In genomic region chr20:50552979-50553378, GRCh38 we compare ENCODE assay signal across 38 cellular contexts.
"Had no signal": no experiment of that assay in that cellular context is flagged by ENCODE, and none has a peak within 500 bp of the region (broad histone marks: within the 10 kb centered on the region; RNA-seq: fewer than 3 reads in every experiment).

No MANE protein-coding gene starts in this region.

- H3K4me3 Mint-ChIP-seq: activated naive CD4-positive, alpha-beta T cell treated with anti-CD3 and anti-CD28 coated beads for 36 hours; activated naive CD4-positive, alpha-beta T cell treated with anti-CD3 and anti-CD28 coated beads, Interleukin-2, amount 10 ng/mL, durations not matched to agents 7 days and 5 days; activated naive CD4-positive, alpha-beta T cell treated with anti-CD3 and anti-CD28 coated beads, Interleukin-2, amount 50 U/mL, for 24 hours; activated naive CD8-positive, alpha-beta T cell; activated naive CD8-positive, alpha-beta T cell treated with anti-CD3 and anti-CD28 coated beads for 36 hours; activated naive CD8-positive, alpha-beta T cell treated with anti-CD3 and anti-CD28 coated beads, Interleukin-2, amount 10 ng/mL, durations not matched to agents 7 days and 5 days; activated naive CD8-positive, alpha-beta T cell treated with anti-CD3 and anti-CD28 coated beads, Interleukin-2, amount 50 U/mL, for 24 hours; activated T-cell treated with anti-CD3 and anti-CD28 coated beads, Interleukin-2, amount 50 U/mL, for 24 hours; activated T-cell treated with anti-CD3 and anti-CD28 coated beads, Interleukin-2, amount 50 U/mL, for 4 hours; activated T-cell treated with anti-CD3 and anti-CD28 coated beads, Interleukin-2, amount 50 U/mL, for 72 hours; activated T-helper 1 cell treated with anti-CD3 and anti-CD28 coated beads, Interleukin-12 subunit alpha, Interleukin-12 subunit beta, Interleukin-2, Interleukin-4 antibody, amounts not matched to agents 30 ng/mL and 10 ng/mL and 1 ng/mL, durations not matched to agents 14 hours and 24 hours and 36 hours; activated T-helper 17 cell treated with anti-CD3 and anti-CD28 coated beads, Interleukin-2, amount 50 U/mL, for 72 hours; brain; central memory CD8-positive, alpha-beta T cell had no signal

- H3K27me3 Mint-ChIP-seq: activated naive CD4-positive, alpha-beta T cell treated with anti-CD3 and anti-CD28 coated beads, Interleukin-2, amount 10 ng/mL, durations not matched to agents 7 days and 5 days; activated naive CD4-positive, alpha-beta T cell treated with anti-CD3 and anti-CD28 coated beads, Interleukin-2, amount 50 U/mL, for 24 hours; activated naive CD8-positive, alpha-beta T cell; activated naive CD8-positive, alpha-beta T cell treated with anti-CD3 and anti-CD28 coated beads for 36 hours; activated naive CD8-positive, alpha-beta T cell treated with anti-CD3 and anti-CD28 coated beads, Interleukin-2, amount 10 ng/mL, durations not matched to agents 7 days and 5 days; activated naive CD8-positive, alpha-beta T cell treated with anti-CD3 and anti-CD28 coated beads, Interleukin-2, amount 50 U/mL, for 24 hours; activated T-cell treated with anti-CD3 and anti-CD28 coated beads, Interleukin-2, amount 50 U/mL, for 24 hours; activated T-helper 17 cell treated with anti-CD3 and anti-CD28 coated beads, Interleukin-2, amount 50 U/mL, for 72 hours; brain; central memory CD8-positive, alpha-beta T cell had no signal

- H3K9me3 Mint-ChIP-seq: activated naive CD4-positive, alpha-beta T cell treated with anti-CD3 and anti-CD28 coated beads for 36 hours; activated naive CD4-positive, alpha-beta T cell treated with anti-CD3 and anti-CD28 coated beads, Interleukin-2, amount 10 ng/mL, durations not matched to agents 7 days and 5 days; activated naive CD4-positive, alpha-beta T cell treated with anti-CD3 and anti-CD28 coated beads, Interleukin-2, amount 50 U/mL, for 24 hours; activated naive CD4-positive, alpha-beta T cell treated with anti-CD3 and anti-CD28 coated beads, Interleukin-2, amount 50 U/mL, for 72 hours; activated naive CD8-positive, alpha-beta T cell treated with anti-CD3 and anti-CD28 coated beads, Interleukin-2, amount 10 ng/mL, durations not matched to agents 7 days and 5 days; activated naive CD8-positive, alpha-beta T cell treated with anti-CD3 and anti-CD28 coated beads, Interleukin-2, amount 50 U/mL, for 24 hours; activated T-cell treated with anti-CD3 and anti-CD28 coated beads, Interleukin-2, amount 50 U/mL, for 24 hours; activated T-cell treated with anti-CD3 and anti-CD28 coated beads, Interleukin-2, amount 50 U/mL, for 4 hours; activated T-cell treated with anti-CD3 and anti-CD28 coated beads, Interleukin-2, amount 50 U/mL, for 72 hours; activated T-helper 1 cell treated with anti-CD3 and anti-CD28 coated beads, Interleukin-12 subunit alpha, Interleukin-12 subunit beta, Interleukin-2, Interleukin-4 antibody, amounts not matched to agents 30 ng/mL and 10 ng/mL and 1 ng/mL, durations not matched to agents 14 hours and 24 hours and 36 hours; activated T-helper 17 cell treated with anti-CD3 and anti-CD28 coated beads, Interleukin-2, amount 50 U/mL, for 72 hours; activated T-helper 2 cell treated with anti-CD3 and anti-CD28 coated beads, Interferon-gamma antibody, Interleukin-2, Interleukin-4, amounts not matched to agents 10 μg/mL and 5 μg/mL and 100 μg/mL, durations not matched to agents 14 hours and 24 hours and 36 hours; central memory CD8-positive, alpha-beta T cell had no signal

- ATAC-seq: activated naive CD4-positive, alpha-beta T cell treated with anti-CD3 and anti-CD28 coated beads, Interleukin-2, amount 50 U/mL, for 72 hours; activated naive CD8-positive, alpha-beta T cell treated with anti-CD3 and anti-CD28 coated beads, Interleukin-2, amount 50 U/mL, for 24 hours; activated T-cell treated with anti-CD3 and anti-CD28 coated beads, Interleukin-2, amount 50 U/mL, for 4 hours; activated T-cell treated with anti-CD3 and anti-CD28 coated beads, Interleukin-2, amount 50 U/mL, for 72 hours; activated T-helper 17 cell treated with anti-CD3 and anti-CD28 coated beads, Interleukin-2, amount 50 U/mL, for 72 hours; body of pancreas had no signal

- H3K27ac ChIP-seq: ascending aorta, body of pancreas, brain microvascular endothelial cell, breast epithelium, cardiac muscle cell had no signal

- H3K27ac Mint-ChIP-seq: activated naive CD4-positive, alpha-beta T cell treated with anti-CD3 and anti-CD28 coated beads for 36 hours; activated naive CD4-positive, alpha-beta T cell treated with anti-CD3 and anti-CD28 coated beads, Interleukin-2, amount 10 ng/mL, durations not matched to agents 7 days and 5 days; activated naive CD4-positive, alpha-beta T cell treated with anti-CD3 and anti-CD28 coated beads, Interleukin-2, amount 50 U/mL, for 24 hours; activated naive CD4-positive, alpha-beta T cell treated with anti-CD3 and anti-CD28 coated beads, Interleukin-2, amount 50 U/mL, for 72 hours; activated naive CD8-positive, alpha-beta T cell; activated naive CD8-positive, alpha-beta T cell treated with anti-CD3 and anti-CD28 coated beads for 36 hours; activated naive CD8-positive, alpha-beta T cell treated with anti-CD3 and anti-CD28 coated beads, Interleukin-2, amount 10 ng/mL, durations not matched to agents 7 days and 5 days; activated naive CD8-positive, alpha-beta T cell treated with anti-CD3 and anti-CD28 coated beads, Interleukin-2, amount 50 U/mL, for 24 hours; activated T-cell treated with anti-CD3 and anti-CD28 coated beads, Interleukin-2, amount 50 U/mL, for 24 hours; activated T-cell treated with anti-CD3 and anti-CD28 coated beads, Interleukin-2, amount 50 U/mL, for 72 hours; activated T-helper 1 cell treated with anti-CD3 and anti-CD28 coated beads, Interleukin-12 subunit alpha, Interleukin-12 subunit beta, Interleukin-2, Interleukin-4 antibody, amounts not matched to agents 30 ng/mL and 10 ng/mL and 1 ng/mL, durations not matched to agents 14 hours and 24 hours and 36 hours; activated T-helper 17 cell treated with anti-CD3 and anti-CD28 coated beads, Interleukin-2, amount 50 U/mL, for 72 hours; activated T-helper 2 cell treated with anti-CD3 and anti-CD28 coated beads, Interferon-gamma antibody, Interleukin-2, Interleukin-4, amounts not matched to agents 10 μg/mL and 5 μg/mL and 100 μg/mL, durations not matched to agents 14 hours and 24 hours and 36 hours; brain had no signal

- H3K4me1 ChIP-seq: breast epithelium had no signal

- H3K9me3 ChIP-seq: ascending aorta, body of pancreas, breast epithelium had no signal

- H3K36me3 ChIP-seq: breast epithelium, cardiac muscle cell had no signal

- DNase-seq: activated effector memory CD4-positive, alpha-beta T cell treated with anti-CD3 and anti-CD28 coated beads, Interleukin-2, amount 50 U/mL, for 16 hours; activated effector memory CD4-positive, alpha-beta T cell treated with Interleukin-2 at 50 U/mL for 16 hours; activated gamma-delta T cell; activated gamma-delta T cell treated with Interleukin-2 at 50 U/mL for 16 hours; activated naive CD4-positive, alpha-beta T cell; activated naive CD4-positive, alpha-beta T cell treated with anti-CD3 and anti-CD28 coated beads for 36 hours; activated naive CD4-positive, alpha-beta T cell treated with anti-CD3 and anti-CD28 coated beads, Interleukin-2, amount 10 ng/mL, durations not matched to agents 7 days and 5 days; activated naive CD4-positive, alpha-beta T cell treated with anti-CD3 and anti-CD28 coated beads, Interleukin-2, amount 50 U/mL, for 16 hours; activated naive CD4-positive, alpha-beta T cell treated with Interleukin-2 at 50 U/mL for 16 hours; activated naive CD8-positive, alpha-beta T cell treated with anti-CD3 and anti-CD28 coated beads for 36 hours; activated naive CD8-positive, alpha-beta T cell treated with anti-CD3 and anti-CD28 coated beads, Interleukin-2, amount 10 ng/mL, durations not matched to agents 7 days and 5 days; activated naive CD8-positive, alpha-beta T cell treated with anti-CD3 and anti-CD28 coated beads, Interleukin-2, amount 50 U/mL, for 24 hours; activated T-cell treated with anti-CD3 and anti-CD28 coated beads, Interleukin-2, amount 50 U/mL, for 1 hour; activated T-cell treated with anti-CD3 and anti-CD28 coated beads, Interleukin-2, amount 50 U/mL, for 24 hours; activated T-cell treated with anti-CD3 and anti-CD28 coated beads, Interleukin-2, amount 50 U/mL, for 4 hours; activated T-cell treated with anti-CD3 and anti-CD28 coated beads, Interleukin-2, amount 50 U/mL, for 48 hours; activated T-cell treated with anti-CD3 and anti-CD28 coated beads, Interleukin-2, amount 50 U/mL, for 72 hours; amygdala; anterior cingulate cortex; aorta; body of pancreas; brain microvascular endothelial cell; caudate nucleus; central memory CD4-positive, alpha-beta T cell; cerebellar nuclear complex had no signal

- H3K4me3 ChIP-seq: ascending aorta, body of pancreas, breast epithelium, cardiac muscle cell had no signal

- FAIRE-seq: astrocyte, bronchial epithelial cell had no signal

- H3K27me3 ChIP-seq: ascending aorta, body of pancreas, brain microvascular endothelial cell, breast epithelium, cardiac muscle cell had no signal
